Comparison of ENCODE assay signal across 22 cellular contexts in genomic region chr5:170486366-170486765, GRCh38. TPM values are rescaled to one million over a fixed set of nuclear protein-coding genes. Genes with fewer than 3 reads are reported as not detected.
"Had no signal": no experiment of that assay in that cellular context is flagged by ENCODE, and none has a peak within 500 bp of the region (broad histone marks: within the 10 kb centered on the region; RNA-seq: fewer than 3 reads in every experiment).

No MANE protein-coding gene starts in this region.

- H3K27ac ChIP-seq: epithelial cell of prostate, esophagus muscularis mucosa, heart right ventricle, left ventricle myocardium inferior, lower lobe of right lung, right atrium auricular region, suprapubic skin, tibial artery, upper lobe of right lung, vagina had no signal

- H3K4me2 ChIP-seq: smooth muscle cell had no signal

- H3K9me3 Mint-ChIP-seq: dendritic cell treated with granulocyte-macrophage colony-stimulating factor and Interleukin-4, amounts not matched to agents 40 ng/mL and 50 ng/mL, for 4 days; effector memory CD8-positive, alpha-beta T cell; mesothelial cell of epicardium; natural killer cell; neural crest cell had no signal

- H3K4me1 Mint-ChIP-seq: natural killer cell had no signal

- H3K9me3 ChIP-seq: esophagus muscularis mucosa, heart right ventricle, left ventricle myocardium inferior, lower lobe of right lung, right atrium auricular region, suprapubic skin, tibial artery, upper lobe of right lung, vagina had no signal

- ATAC-seq: effector memory CD8-positive, alpha-beta T cell; heart right ventricle; lower lobe of right lung; natural killer cell; upper lobe of right lung had no signal

- DNase-seq: effector memory CD8-positive, alpha-beta T cell; heart right ventricle; left ventricle myocardium inferior; lower lobe of right lung; natural killer cell; posterior cingulate gyrus; stimulated activated CD4-positive, alpha-beta T cell treated with anti-CD3 and anti-CD28 coated beads, Interleukin-2, amount 100 ng/mL, for 48 hours; stimulated activated naive CD4-positive, alpha-beta T cell treated with Interleukin-2 at 50 U/mL for 16 hours; tibial artery; upper lobe of right lung had no signal

- H3K36me3 ChIP-seq: esophagus muscularis mucosa, heart right ventricle, left ventricle myocardium inferior, lower lobe of right lung, right atrium auricular region, suprapubic skin, tibial artery, upper lobe of right lung, vagina had no signal

- H3K4me1 ChIP-seq: vagina had no signal

- H3K36me3 Mint-ChIP-seq: memory B cell, mesothelial cell of epicardium, natural killer cell had no signal

- H3K4me3 Mint-ChIP-seq: dendritic cell treated with granulocyte-macrophage colony-stimulating factor and Interleukin-4, amounts not matched to agents 40 ng/mL and 50 ng/mL, for 4 days; effector memory CD8-positive, alpha-beta T cell; memory B cell; mesothelial cell of epicardium; natural killer cell; neural crest cell had no signal

- H3K27ac Mint-ChIP-seq: dendritic cell treated with granulocyte-macrophage colony-stimulating factor and Interleukin-4, amounts not matched to agents 40 ng/mL and 50 ng/mL, for 4 days; effector memory CD8-positive, alpha-beta T cell; memory B cell; mesothelial cell of epicardium; natural killer cell had no signal

- H3K4me3 ChIP-seq: esophagus muscularis mucosa, heart right ventricle, left ventricle myocardium inferior, lower lobe of right lung, right atrium auricular region, smooth muscle cell, suprapubic skin, tibial artery, upper lobe of right lung, vagina had no signal

- H3K27me3 ChIP-seq: heart right ventricle, right atrium auricular region, suprapubic skin, tibial artery, upper lobe of right lung, vagina had no signal

RNA-seq across cellular contexts. Expression of gene KCNIP1, which starts 17.5 kb away (rescaled TPM):
- total RNA-seq: myocyte, natural killer cell, pulmonary artery endothelial cell, right atrium auricular region, smooth muscle cell, vagina had no signal
